ENCODE assay signal across 16 cellular contexts in the genomic region with DNA sequence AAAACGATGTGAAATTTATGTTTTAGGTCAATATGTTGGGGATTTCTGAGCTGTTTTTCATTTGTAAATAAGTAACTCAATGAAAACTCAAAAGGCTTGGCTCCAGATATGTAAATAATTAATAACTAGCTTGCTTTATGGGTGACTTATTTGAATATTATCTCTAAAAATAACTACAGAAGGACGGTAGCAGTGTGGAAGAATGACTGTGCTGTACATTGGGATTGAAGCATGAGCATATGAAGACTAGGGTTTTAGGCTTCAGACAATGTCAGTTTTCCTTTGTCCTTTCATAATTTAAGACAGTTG.
DNase-seq lines count a peak whose midpoint lies in the region; ATAC-seq lines count a peak whose summit lies in the region.
"Had no signal": no experiment of that assay in that cellular context is flagged by ENCODE, and none has a peak within 500 bp of the region (broad histone marks: within the 10 kb centered on the region; RNA-seq: fewer than 3 reads in every experiment).

No MANE protein-coding gene starts in this region.

- peaks cover 0 to under 1% (median 0%) of the 10 kb centered on the region in 3 donors for H3K36me3 Mint-ChIP-seq in immature natural killer cell
- H3K36me3 Mint-ChIP-seq in activated naive CD8-positive, alpha-beta T cell treated with anti-CD3 and anti-CD28 coated beads, Interleukin-2, amount 50 U/mL, for 24 hours (ENCODE audit: low read depth): no peaks in the 10 kb centered on the region
- H3K36me3 Mint-ChIP-seq: stimulated activated naive B cell treated with anti-CD40 and anti-IgM and Interleukin-4, amounts not matched to agents 10 μg/mL and 1 μg/mL and 100 μg/mL, for 72 hours had no signal

- peak overlapping the region in 3 of 5 donors; percentile 83 to 92 (median 83) for H3K4me3 Mint-ChIP-seq in immature natural killer cell
- H3K4me3 Mint-ChIP-seq in activated naive CD8-positive, alpha-beta T cell treated with anti-CD3 and anti-CD28 coated beads, Interleukin-2, amount 50 U/mL, for 24 hours: no peak overlapping the region
- H3K4me3 Mint-ChIP-seq: dendritic cell treated with granulocyte-macrophage colony-stimulating factor and Interleukin-4, amounts not matched to agents 40 ng/mL and 50 ng/mL, for 4 days; stimulated activated naive B cell treated with anti-CD40 and anti-IgM and Interleukin-4, amounts not matched to agents 10 μg/mL and 1 μg/mL and 100 μg/mL, for 72 hours had no signal

- peaks cover 0 to 3% (median 0%) of the 10 kb centered on the region in 6 donors for H3K9me3 Mint-ChIP-seq in immature natural killer cell
- H3K9me3 Mint-ChIP-seq in activated naive CD8-positive, alpha-beta T cell treated with anti-CD3 and anti-CD28 coated beads, Interleukin-2, amount 50 U/mL, for 24 hours: peaks cover 2% of the 10 kb centered on the region

- H3K27ac Mint-ChIP-seq in immature natural killer cell: peak overlapping the region; percentile 80 to 96 (median 90)
- no peak overlapping the region for H3K27ac Mint-ChIP-seq in activated naive CD8-positive, alpha-beta T cell treated with anti-CD3 and anti-CD28 coated beads, Interleukin-2, amount 50 U/mL, for 24 hours
- H3K27ac Mint-ChIP-seq: dendritic cell treated with granulocyte-macrophage colony-stimulating factor and Interleukin-4, amounts not matched to agents 40 ng/mL and 50 ng/mL, for 4 days; stimulated activated naive B cell treated with anti-CD40 and anti-IgM and Interleukin-4, amounts not matched to agents 10 μg/mL and 1 μg/mL and 100 μg/mL, for 72 hours had no signal

- no peak for DNase-seq in immature natural killer cell
- DNase-seq in activated naive CD8-positive, alpha-beta T cell treated with anti-CD3 and anti-CD28 coated beads, Interleukin-2, amount 50 U/mL, for 24 hours: no peak
- DNase-seq in left cardiac atrium: no peak
- no peak for DNase-seq in NCI-H510A (lab: John Stamatoyannopoulos, UW)
- DNase-seq: activated CD4-positive, alpha-beta T cell treated with anti-CD3 and anti-CD28 coated beads for 4 hours; AML-193; DMS 273 treated with DMSO at 0.1 percent for 48 hours; lower lobe of right lung; NCI-H1092; NCI-H345; stimulated activated naive B cell treated with anti-CD40 and anti-IgM and Interleukin-4, amounts not matched to agents 10 μg/mL and 1 μg/mL and 100 μg/mL, for 72 hours had no signal

- peaks cover 16 to 28% of the 10 kb centered on the region in 2 donors for H3K4me1 Mint-ChIP-seq in immature natural killer cell
- H3K4me1 Mint-ChIP-seq in activated naive CD8-positive, alpha-beta T cell treated with anti-CD3 and anti-CD28 coated beads, Interleukin-2, amount 50 U/mL, for 24 hours: no peaks in the 10 kb centered on the region
- H3K4me1 Mint-ChIP-seq: stimulated activated naive B cell treated with anti-CD40 and anti-IgM and Interleukin-4, amounts not matched to agents 10 μg/mL and 1 μg/mL and 100 μg/mL, for 72 hours had no signal

- intact Hi-C loops in left cardiac atrium (cut with DNase I): no loop called here

- H3K27me3 Mint-ChIP-seq in immature natural killer cell (ENCODE audit: low read depth in 3 of 3): no peaks in the 10 kb centered on the region
- no peaks in the 10 kb centered on the region for H3K27me3 Mint-ChIP-seq in activated naive CD8-positive, alpha-beta T cell treated with anti-CD3 and anti-CD28 coated beads, Interleukin-2, amount 50 U/mL, for 24 hours
- H3K27me3 Mint-ChIP-seq: dendritic cell treated with granulocyte-macrophage colony-stimulating factor and Interleukin-4, amounts not matched to agents 40 ng/mL and 50 ng/mL, for 4 days; stimulated activated naive B cell treated with anti-CD40 and anti-IgM and Interleukin-4, amounts not matched to agents 10 μg/mL and 1 μg/mL and 100 μg/mL, for 72 hours had no signal

- ATAC-seq in GM18870 (IDR thresholded peaks at IDR 0.05; ENCODE audit: unreplicated experiment) (peak; percentile 30), GM21619 (IDR thresholded peaks at IDR 0.05; ENCODE audit: unreplicated experiment) (peak; percentile 43), HG03159 (IDR thresholded peaks at IDR 0.05; ENCODE audit: unreplicated experiment) (peak; percentile 40), left cardiac atrium (no peak), GM21390 (IDR thresholded peaks at IDR 0.05; ENCODE audit: unreplicated experiment) (no peak)
- no peak for ATAC-seq in activated naive CD8-positive, alpha-beta T cell treated with anti-CD3 and anti-CD28 coated beads, Interleukin-2, amount 50 U/mL, for 24 hours
- ATAC-seq: lower lobe of right lung; stimulated activated naive B cell treated with anti-CD40 and anti-IgM and Interleukin-4, amounts not matched to agents 10 μg/mL and 1 μg/mL and 100 μg/mL, for 72 hours had no signal

Comparison
In these comparisons a context has a peak if more than half of its experiments do, and no peak if none do; other contexts are left out.
1. ATAC-seq: peak in GM18870 (single experiment), GM21619 (single experiment) and HG03159 (single experiment); none in activated naive CD8-positive, alpha-beta T cell treated with anti-CD3 and anti-CD28 coated beads, Interleukin-2, amount 50 U/mL, for 24 hours (single experiment), left cardiac atrium (0 of 2) and GM21390 (single experiment).